15 cellular contexts compared by ENCODE assay signal in the genomic region with DNA sequence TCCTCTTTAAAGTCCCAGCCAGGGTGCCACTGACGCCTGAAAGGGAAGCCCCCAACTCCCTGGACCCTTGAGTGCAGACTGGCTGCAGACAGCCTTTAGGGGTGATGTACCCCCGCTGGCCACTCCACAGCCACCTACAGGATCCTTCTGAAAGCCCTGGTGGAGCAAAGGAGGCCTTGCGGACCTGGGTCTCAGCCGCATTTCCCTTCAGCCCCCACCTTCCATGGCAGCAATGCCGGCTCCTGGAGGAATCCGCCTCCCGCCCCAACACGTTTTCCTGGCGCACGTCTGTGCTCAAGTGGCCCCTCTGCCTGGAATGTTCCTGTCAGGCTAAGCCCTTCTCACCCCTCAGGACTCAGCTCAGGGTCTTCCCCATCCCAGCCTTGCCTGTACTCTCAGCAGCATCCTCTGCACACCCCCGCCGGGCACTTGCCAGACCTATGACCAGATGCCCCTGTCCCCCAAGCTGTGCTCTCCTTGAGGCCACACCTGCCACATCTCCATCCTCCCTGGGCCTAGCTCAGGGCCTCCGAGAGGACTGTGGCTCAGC.
A peak's percentile ranks its signal among the peaks of the same experiment; 100 is the strongest.
DNase-seq lines count a peak whose midpoint lies in the region; ATAC-seq and TF ChIP-seq lines count a peak whose summit lies in the region.
"Had no signal": no experiment of that assay in that cellular context is flagged by ENCODE, and none has a peak within 500 bp of the region (broad histone marks: within the 10 kb centered on the region; RNA-seq: fewer than 3 reads in every experiment).

No MANE protein-coding gene starts in this region.

- H3K4me3 Mint-ChIP-seq in activated T-helper 17 cell treated with anti-CD3 and anti-CD28 coated beads, Interleukin-2, amount 50 U/mL, for 72 hours = no peak overlapping the region
- H3K4me3 Mint-ChIP-seq in CD4-positive, alpha-beta T cell = no peak overlapping the region
- H3K4me3 Mint-ChIP-seq: B cell; CD4-positive, CD25-positive, alpha-beta regulatory T cell; H9 had no signal

- no peaks in the 10 kb centered on the region for H3K79me2 ChIP-seq in osteoblast (ENCODE audit: insufficient read depth, low read length)

- H3K9me3 ChIP-seq in osteoblast (ENCODE audit: low read depth, low read length) (no peaks in the 10 kb centered on the region), upper lobe of right lung (no peaks in the 10 kb centered on the region), psoas muscle (no peaks in the 10 kb centered on the region)
- H3K9me3 ChIP-seq in CD4-positive, alpha-beta T cell (ENCODE audit: control insufficient read depth, low read length) = no peaks in the 10 kb centered on the region
- H3K9me3 ChIP-seq: Caco-2 had no signal

- no peak overlapping the region for H2AFZ ChIP-seq in osteoblast (ENCODE audit: low read length)

- peaks cover 8% of the 10 kb centered on the region for H3K4me1 Mint-ChIP-seq in activated T-helper 17 cell treated with anti-CD3 and anti-CD28 coated beads, Interleukin-2, amount 50 U/mL, for 72 hours
- H3K4me1 Mint-ChIP-seq in CD4-positive, alpha-beta T cell (ENCODE audit: low read depth) = no peaks in the 10 kb centered on the region
- H3K4me1 Mint-ChIP-seq: B cell had no signal

- H3K36me3 ChIP-seq in osteoblast (ENCODE audit: insufficient read depth, low read length) (no peaks in the 10 kb centered on the region), upper lobe of right lung (no peaks in the 10 kb centered on the region), psoas muscle (ENCODE audit: insufficient read depth in 1 of 2, low read depth in 1 of 2) (no peaks in the 10 kb centered on the region)

- H3K4me3 ChIP-seq in osteoblast (ENCODE audit: insufficient read depth, low read length) (no peak overlapping the region), upper lobe of right lung (no peak overlapping the region), psoas muscle (no peak overlapping the region)

- H3K27me3 Mint-ChIP-seq in activated T-helper 17 cell treated with anti-CD3 and anti-CD28 coated beads, Interleukin-2, amount 50 U/mL, for 72 hours = no peaks in the 10 kb centered on the region
- no peaks in the 10 kb centered on the region for H3K27me3 Mint-ChIP-seq in CD4-positive, alpha-beta T cell
- H3K27me3 Mint-ChIP-seq: B cell; CD4-positive, CD25-positive, alpha-beta regulatory T cell had no signal

- H4K20me1 ChIP-seq in osteoblast (ENCODE audit: insufficient read depth, low read length) = peaks cover 48% of the 10 kb centered on the region

- POLR2A ChIA-PET in CD4-positive, alpha-beta T cell (lab: Charles Lee) = no interaction called here

- no peaks in the 10 kb centered on the region for H3K9me3 Mint-ChIP-seq in activated T-helper 17 cell treated with anti-CD3 and anti-CD28 coated beads, Interleukin-2, amount 50 U/mL, for 72 hours
- H3K9me3 Mint-ChIP-seq in CD4-positive, alpha-beta T cell = no peaks in the 10 kb centered on the region
- H3K9me3 Mint-ChIP-seq: CD4-positive, CD25-positive, alpha-beta regulatory T cell; H9 had no signal

- H3K27ac ChIP-seq in osteoblast (ENCODE audit: low read depth, low read length) (no peak overlapping the region), upper lobe of right lung (no peak overlapping the region), psoas muscle (no peak overlapping the region)
- no peak overlapping the region for H3K27ac ChIP-seq in CD4-positive, alpha-beta T cell (ENCODE audit: low read depth, low read length)
- H3K27ac ChIP-seq: HL-60 had no signal

- WGBS in psoas muscle, 3 donors = 91 to 95% (median 94%) methylated on average over 13 of the region's 13 CpGs

- peaks cover 7% of the 10 kb centered on the region for H3K4me1 ChIP-seq in osteoblast (ENCODE audit: insufficient read depth, low read length)
- no peaks in the 10 kb centered on the region for H3K4me1 ChIP-seq in upper lobe of right lung
- H3K4me1 ChIP-seq in psoas muscle = no peaks in the 10 kb centered on the region
- H3K4me1 ChIP-seq: Caco-2 had no signal

- CTCF ChIA-PET in CD4-positive, alpha-beta T cell (lab: Charles Lee) = no interaction called here

- H3K27ac Mint-ChIP-seq in activated T-helper 17 cell treated with anti-CD3 and anti-CD28 coated beads, Interleukin-2, amount 50 U/mL, for 72 hours = peak overlapping the region; percentile 34
- no peak overlapping the region for H3K27ac Mint-ChIP-seq in CD4-positive, alpha-beta T cell
- H3K27ac Mint-ChIP-seq: B cell; CD4-positive, CD25-positive, alpha-beta regulatory T cell; H9 had no signal

- H3K4me2 ChIP-seq in osteoblast (ENCODE audit: insufficient read depth, low read length) = no peak overlapping the region

- H3K27me3 ChIP-seq in osteoblast (ENCODE audit: insufficient read depth, low read length) (no peaks in the 10 kb centered on the region), upper lobe of right lung (no peaks in the 10 kb centered on the region), psoas muscle (ENCODE audit: insufficient read depth in 3 of 3, low read length in 2 of 3) (no peaks in the 10 kb centered on the region)
- no peaks in the 10 kb centered on the region for H3K27me3 ChIP-seq in CD4-positive, alpha-beta T cell (ENCODE audit: control insufficient read depth, insufficient read depth, low read length)

- TF ChIP-seq CTCF in osteoblast (IDR thresholded peaks at IDR 0.05; ENCODE audit: extremely low read depth, low read depth, low read length) = no peak
- no peak for TF ChIP-seq CTCF in upper lobe of right lung (IDR thresholded peaks at IDR 0.05)
- no peak for TF ChIP-seq CTCF in psoas muscle (IDR thresholded peaks at IDR 0.05)
- no peak for TF ChIP-seq CTCF in CD4-positive, alpha-beta T cell (IDR thresholded peaks at IDR 0.05)

- no peak for ATAC-seq in activated T-helper 17 cell treated with anti-CD3 and anti-CD28 coated beads, Interleukin-2, amount 50 U/mL, for 72 hours (replicated peaks)
- ATAC-seq in upper lobe of right lung = no peak
- ATAC-seq in psoas muscle = no peak
- no peak for ATAC-seq in CD4-positive, alpha-beta T cell (ENCODE audit: poor library complexity)
- ATAC-seq in HG03378 (IDR thresholded peaks at IDR 0.05; ENCODE audit: unreplicated experiment) = no peak

- no peaks in the 10 kb centered on the region for H3K36me3 Mint-ChIP-seq in activated T-helper 17 cell treated with anti-CD3 and anti-CD28 coated beads, Interleukin-2, amount 50 U/mL, for 72 hours (ENCODE audit: low read depth)
- H3K36me3 Mint-ChIP-seq in CD4-positive, alpha-beta T cell (ENCODE audit: low read depth) = no peaks in the 10 kb centered on the region

- intact Hi-C loops in upper lobe of right lung (cut with DNase I) = no loop called here
- intact Hi-C loops in psoas muscle (cut with DNase I) = no loop called here
- intact Hi-C loops in CD4-positive, alpha-beta T cell (cut with DNase I, micrococcal nuclease) = no loop called here

- peak; percentile 44 for DNase-seq in activated effector memory CD4-positive, alpha-beta T cell treated with anti-CD3 and anti-CD28 coated beads, Interleukin-2, amount 50 U/mL, for 16 hours
- DNase-seq in activated effector memory CD4-positive, alpha-beta T cell treated with Interleukin-2 at 50 U/mL for 16 hours = no peak
- peak; percentile 39 for DNase-seq in osteoblast (ENCODE audit: insufficient read length, low spot score, missing footprints)
- peak; percentile 51 for DNase-seq in upper lobe of right lung
- DNase-seq in psoas muscle = no peak
- no peak for DNase-seq in CD4-positive, alpha-beta T cell
- DNase-seq: C1 segment of cervical spinal cord; Caco-2; CD4-positive, CD25-positive, alpha-beta regulatory T cell; GOT3; H9 had no signal

Comparison
In these comparisons a context has a peak if more than half of its experiments do, and no peak if none do; other contexts are left out.
1. DNase-seq: peak in activated effector memory CD4-positive, alpha-beta T cell treated with anti-CD3 and anti-CD28 coated beads, Interleukin-2, amount 50 U/mL, for 16 hours (single experiment), osteoblast (single experiment) and upper lobe of right lung (single experiment); none in activated effector memory CD4-positive, alpha-beta T cell treated with Interleukin-2 at 50 U/mL for 16 hours (single experiment), psoas muscle (0 of 2) and CD4-positive, alpha-beta T cell (0 of 10).